25 cellular contexts compared by ENCODE assay signal in the genomic region with DNA sequence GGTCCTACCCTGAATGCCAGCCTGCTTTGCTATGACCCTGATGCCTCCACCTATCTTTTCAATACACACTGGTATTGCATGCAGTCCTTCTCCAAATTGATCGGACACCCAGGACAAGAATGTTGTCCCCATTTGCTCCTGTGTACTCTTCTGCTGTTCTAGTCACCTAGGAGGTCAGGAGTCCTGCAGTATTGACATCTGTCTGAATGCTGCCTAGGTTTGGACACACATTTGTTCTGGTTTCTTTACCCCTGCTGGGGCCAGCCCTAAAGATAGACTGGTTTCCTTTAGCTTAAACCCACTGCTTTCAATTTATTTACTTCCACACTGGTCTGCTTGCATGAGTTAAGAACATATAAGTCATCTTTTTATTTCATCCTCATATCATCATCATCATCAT.
DNase-seq lines count a peak whose midpoint lies in the region; ATAC-seq and TF ChIP-seq lines count a peak whose summit lies in the region.
"Had no signal": no experiment of that assay in that cellular context is flagged by ENCODE, and none has a peak within 500 bp of the region (broad histone marks: within the 10 kb centered on the region; RNA-seq: fewer than 3 reads in every experiment).

No MANE protein-coding gene starts in this region.

- peaks cover 6% of the 10 kb centered on the region for H3K9me1 ChIP-seq in IMR-90 (ENCODE audit: insufficient read depth, low read length)

- in situ Hi-C loops in IMR-90 (cut with MboI; ENCODE audit: low sequenced_read_pairs) = no loop called here

- 0 out of 4 replicates have a peak, but pooled peaks cover 0 to 3% of the 10 kb centered on the region in 2 experiments for H3K79me1 ChIP-seq in IMR-90 (ENCODE audit: low read depth in 1 of 2, low read length in 2 of 2)

- peak overlapping the region; percentile 39 for H3K18ac ChIP-seq in IMR-90 (ENCODE audit: low read depth, low read length)

- H4K20me1 ChIP-seq in IMR-90 (ENCODE audit: insufficient read depth, low read length) = no peaks in the 10 kb centered on the region
- no peaks in the 10 kb centered on the region for H4K20me1 ChIP-seq in MM.1S (ENCODE audit: insufficient read depth, low read length)
- H4K20me1 ChIP-seq: BLaER1 had no signal

- no peak overlapping the region for H2AFZ ChIP-seq in IMR-90 (replicated peaks; ENCODE audit: low read length, poor library complexity)
- no peak overlapping the region for H2AFZ ChIP-seq in MM.1S (ENCODE audit: low read length)

- H2BK15ac ChIP-seq in IMR-90 (ENCODE audit: low read depth, low read length) = peak overlapping the region; percentile 51; the same call in 1 of the 3 replicates

- no peak overlapping the region for H3K27ac Mint-ChIP-seq in stimulated activated effector memory CD8-positive, alpha-beta T cell treated with anti-CD3 and anti-CD28 coated beads, Interleukin-12 subunit alpha, Interleukin-12 subunit beta, amount 100 ng/mL, for 72 hours
- no peak overlapping the region for H3K27ac Mint-ChIP-seq in activated CD4-positive, alpha-beta T cell treated with anti-CD3 and anti-CD28 coated beads for 36 hours
- H3K27ac Mint-ChIP-seq: CD14-positive monocyte; CD4-positive, alpha-beta memory T cell; CD4-positive, CD25-positive, alpha-beta regulatory T cell; CD8-positive, alpha-beta memory T cell had no signal

- H2BK5ac ChIP-seq in IMR-90 (ENCODE audit: low read depth, low read length, poor library complexity, severe bottlenecking) = no peak overlapping the region

- peak overlapping the region; percentile 5; the same call in 1 of the 2 replicates for H4K91ac ChIP-seq in IMR-90 (ENCODE audit: insufficient read depth, low read depth, low read length)

- no peaks in the 10 kb centered on the region for H3K4me1 Mint-ChIP-seq in stimulated activated effector memory CD8-positive, alpha-beta T cell treated with anti-CD3 and anti-CD28 coated beads, Interleukin-12 subunit alpha, Interleukin-12 subunit beta, amount 100 ng/mL, for 72 hours
- H3K4me1 Mint-ChIP-seq in activated CD4-positive, alpha-beta T cell treated with anti-CD3 and anti-CD28 coated beads for 36 hours = no peaks in the 10 kb centered on the region
- H3K4me1 Mint-ChIP-seq: CD14-positive monocyte; CD4-positive, alpha-beta memory T cell; CD4-positive, CD25-positive, alpha-beta regulatory T cell had no signal

- no peak overlapping the region for H3K14ac ChIP-seq in IMR-90 (replicated peaks; ENCODE audit: low read depth, low read length)

- H3K27ac ChIP-seq in IMR-90 (ENCODE audit: insufficient read depth, low read length) = no peak overlapping the region
- no peak overlapping the region for H3K27ac ChIP-seq in MM.1S (ENCODE audit: low read length)
- H3K27ac ChIP-seq: BLaER1 had no signal

- dilution Hi-C loops in IMR-90 (cut with HindIII; ENCODE audit: low sequenced_read_pairs, unreplicated experiment) = no loop called here

- no peak overlapping the region for H3K23ac ChIP-seq in IMR-90 (ENCODE audit: low read depth, low read length)

- no peak overlapping the region for H3K4me3 Mint-ChIP-seq in stimulated activated effector memory CD8-positive, alpha-beta T cell treated with anti-CD3 and anti-CD28 coated beads, Interleukin-12 subunit alpha, Interleukin-12 subunit beta, amount 100 ng/mL, for 72 hours
- no peak overlapping the region for H3K4me3 Mint-ChIP-seq in activated CD4-positive, alpha-beta T cell treated with anti-CD3 and anti-CD28 coated beads for 36 hours
- H3K4me3 Mint-ChIP-seq: CD14-positive monocyte; CD4-positive, alpha-beta memory T cell; CD4-positive, CD25-positive, alpha-beta regulatory T cell; CD8-positive, alpha-beta memory T cell had no signal

- H3K27me3 ChIP-seq in IMR-90 (ENCODE audit: control insufficient read depth, insufficient read depth, low read length) = no peaks in the 10 kb centered on the region
- no peaks in the 10 kb centered on the region for H3K27me3 ChIP-seq in MM.1S (replicated peaks; ENCODE audit: insufficient read depth, low read length)
- H3K27me3 ChIP-seq: BE2C, BLaER1 had no signal

- no peak overlapping the region for H3K4ac ChIP-seq in IMR-90 (ENCODE audit: low read depth, low read length)

- H4K5ac ChIP-seq in IMR-90 (ENCODE audit: low read depth, low read length) = peak overlapping the region; percentile 12; the same call in 1 of the 2 replicates

- peaks cover 2% of the 10 kb centered on the region for H3K9me3 Mint-ChIP-seq in stimulated activated effector memory CD8-positive, alpha-beta T cell treated with anti-CD3 and anti-CD28 coated beads, Interleukin-12 subunit alpha, Interleukin-12 subunit beta, amount 100 ng/mL, for 72 hours
- H3K9me3 Mint-ChIP-seq in activated CD4-positive, alpha-beta T cell treated with anti-CD3 and anti-CD28 coated beads for 36 hours (ENCODE audit: low read depth) = no peaks in the 10 kb centered on the region

- intact Hi-C loops in IMR-90 (cut with micrococcal nuclease) = no loop called here
- intact Hi-C loops in activated CD4-positive, alpha-beta T cell treated with anti-CD3 and anti-CD28 coated beads for 36 hours (cut with DNase I, micrococcal nuclease) = no loop called here

- H2BK20ac ChIP-seq in IMR-90 (ENCODE audit: low read depth, low read length) = peak overlapping the region; percentile 27; the same call in 1 of the 2 replicates

- H3K36me3 Mint-ChIP-seq in stimulated activated effector memory CD8-positive, alpha-beta T cell treated with anti-CD3 and anti-CD28 coated beads, Interleukin-12 subunit alpha, Interleukin-12 subunit beta, amount 100 ng/mL, for 72 hours = no peaks in the 10 kb centered on the region
- no peaks in the 10 kb centered on the region for H3K36me3 Mint-ChIP-seq in activated CD4-positive, alpha-beta T cell treated with anti-CD3 and anti-CD28 coated beads for 36 hours (ENCODE audit: low read depth)
- H3K36me3 Mint-ChIP-seq: CD14-positive monocyte; CD4-positive, alpha-beta memory T cell; CD4-positive, CD25-positive, alpha-beta regulatory T cell; CD8-positive, alpha-beta memory T cell had no signal

- ATAC-seq in IMR-90 (ENCODE audit: low read depth) = no peak
- peak; percentile 81 for ATAC-seq in left lobe of liver
- peak; percentile 24 for ATAC-seq in stimulated activated effector memory CD8-positive, alpha-beta T cell treated with anti-CD3 and anti-CD28 coated beads, Interleukin-12 subunit alpha, Interleukin-12 subunit beta, amount 100 ng/mL, for 72 hours
- no peak for ATAC-seq in activated CD4-positive, alpha-beta T cell treated with anti-CD3 and anti-CD28 coated beads for 36 hours
- ATAC-seq: GM12878 had no signal

- no peaks in the 10 kb centered on the region for H3F3A ChIP-seq in MM.1S (ENCODE audit: insufficient read depth, low read length)

- no peak overlapping the region for H2AK9ac ChIP-seq in IMR-90 (replicated peaks; ENCODE audit: low read depth, low read length, poor library complexity)

- H3K56ac ChIP-seq in IMR-90 (ENCODE audit: extremely low read depth, insufficient read depth, low read length) = no peak overlapping the region

- DNase-seq in IMR-90 (no peak), MM.1S (peak; percentile 11), left lobe of liver (ENCODE audit: low spot score) (no peak), NOMO-1 (lab: John Stamatoyannopoulos, UW; ENCODE audit: unreplicated experiment in 2 of 2) (no peak), midbrain (lab: John Stamatoyannopoulos, UW) (no peak)
- DNase-seq in stimulated activated effector memory CD8-positive, alpha-beta T cell treated with anti-CD3 and anti-CD28 coated beads, Interleukin-12 subunit alpha, Interleukin-12 subunit beta, amount 100 ng/mL, for 72 hours (ENCODE audit: low spot score in 2 of 2) = no peak
- no peak for DNase-seq in activated CD4-positive, alpha-beta T cell treated with anti-CD3 and anti-CD28 coated beads for 36 hours
- DNase-seq: 8988T; ACHN; BE2C; C1 segment of cervical spinal cord; CD4-positive, alpha-beta memory T cell; CD4-positive, CD25-positive, alpha-beta regulatory T cell; CD8-positive, alpha-beta memory T cell; COR-L47; DMS 273 treated with DMSO at 0.1 percent for 48 hours; DMS153; DMS53; DMS79; DND-41; EL; GDM1 had no signal

- no peaks in the 10 kb centered on the region for H3K9me2 ChIP-seq in MM.1S (replicated peaks; ENCODE audit: insufficient read depth, low read length)

- TF ChIP-seq POLR2A in IMR-90 (IDR thresholded peaks at IDR 0.05; ENCODE audit: low read depth, low read length) = no peak

- H3K4me1 ChIP-seq in IMR-90 (ENCODE audit: control insufficient read depth, insufficient read depth, low read length) (peaks cover 15% of the 10 kb centered on the region), MM.1S (ENCODE audit: low read length) (peaks cover 8% of the 10 kb centered on the region)
- H3K4me1 ChIP-seq: BE2C had no signal

- H2AK5ac ChIP-seq in IMR-90 (ENCODE audit: low read depth, low read length) = peak overlapping the region; percentile 44; the same call in 1 of the 2 replicates

- H3K9ac ChIP-seq in IMR-90 (ENCODE audit: low read depth, low read length) (no peak overlapping the region), MM.1S (ENCODE audit: low read length) (no peak overlapping the region)
- H3K9ac ChIP-seq: BLaER1 had no signal

- WGBS in IMR-90 (ENCODE audit: extremely low coverage in 2 of 2, insufficient read length in 1 of 2), 2 experiments = no CpG with 5 or more reads among the region's 1 CpG

- no peaks in the 10 kb centered on the region for H3K9me3 ChIP-seq in IMR-90 (ENCODE audit: control insufficient read depth, insufficient read depth, low read length)
- H3K9me3 ChIP-seq in MM.1S (replicated peaks; ENCODE audit: insufficient read depth, low read length) = no peaks in the 10 kb centered on the region
- H3K9me3 ChIP-seq: BE2C had no signal

- no TSS peak for BruUV-seq in IMR-90 (replicated peaks; lab: Mats Ljungman, UMichigan)

- TF ChIP-seq CTCF in IMR-90 (conservative IDR thresholded peaks at IDR 0.05; ENCODE audit: low read depth, low read length) = no peak
- no peak for TF ChIP-seq CTCF in MM.1S (IDR thresholded peaks at IDR 0.05; ENCODE audit: low read length)

- H3K4me2 ChIP-seq in IMR-90 (ENCODE audit: low read depth, low read length) = no peak overlapping the region
- H3K4me2 ChIP-seq in MM.1S (ENCODE audit: low read depth, low read length) = peak overlapping the region; percentile 3; the same call in 1 of the 2 replicates
- H3K4me2 ChIP-seq: BLaER1 had no signal

- H3K4me3 ChIP-seq in IMR-90 (ENCODE audit: insufficient read depth, low read depth, low read length) (no peak overlapping the region), MM.1S (ENCODE audit: low read length) (no peak overlapping the region)
- H3K4me3 ChIP-seq: BLaER1, GM12878 had no signal

- POLR2A ChIA-PET in IMR-90 (lab: Charles Lee; ENCODE audit: unreplicated experiment) = no interaction called here
- POLR2A ChIA-PET in activated CD4-positive, alpha-beta T cell treated with anti-CD3 and anti-CD28 coated beads for 36 hours (lab: Charles Lee) = no interaction called here

- no peak for TF ChIP-seq RAD21 in IMR-90 (IDR thresholded peaks at IDR 0.05; ENCODE audit: low read length)

- no peaks in the 10 kb centered on the region for H3K79me2 ChIP-seq in MM.1S (ENCODE audit: low read length)

- H3K27me3 Mint-ChIP-seq in activated CD4-positive, alpha-beta T cell treated with anti-CD3 and anti-CD28 coated beads for 36 hours = peaks cover 6% of the 10 kb centered on the region
- H3K27me3 Mint-ChIP-seq: CD4-positive, CD25-positive, alpha-beta regulatory T cell had no signal

- CTCF ChIA-PET in IMR-90 (lab: Yijun Ruan, JAX) = no interaction called here
- CTCF ChIA-PET in activated CD4-positive, alpha-beta T cell treated with anti-CD3 and anti-CD28 coated beads for 36 hours (lab: Charles Lee) = no interaction called here

- H4K8ac ChIP-seq in IMR-90 (ENCODE audit: low read depth in 2 of 2, low read length in 2 of 2) = no peak overlapping the region

- no peaks in the 10 kb centered on the region for H3K36me3 ChIP-seq in IMR-90 (ENCODE audit: control insufficient read depth, insufficient read depth, low read length)
- no peaks in the 10 kb centered on the region for H3K36me3 ChIP-seq in MM.1S (replicated peaks; ENCODE audit: insufficient read depth, low read length)
- H3K36me3 ChIP-seq: BE2C, BLaER1 had no signal

- H2BK120ac ChIP-seq in IMR-90 (ENCODE audit: low read depth, low read length) = peak overlapping the region; percentile 39; the same call in 1 of the 2 replicates

Comparison
In these comparisons a context has a peak if more than half of its experiments do, and no peak if none do; other contexts are left out.
1. ATAC-seq: peak in left lobe of liver (single experiment) and stimulated activated effector memory CD8-positive, alpha-beta T cell treated with anti-CD3 and anti-CD28 coated beads, Interleukin-12 subunit alpha, Interleukin-12 subunit beta, amount 100 ng/mL, for 72 hours (single experiment); none in IMR-90 (single experiment) and activated CD4-positive, alpha-beta T cell treated with anti-CD3 and anti-CD28 coated beads for 36 hours (single experiment).